Comparison of ENCODE assay signal across 13 cellular contexts in the genomic region with DNA sequence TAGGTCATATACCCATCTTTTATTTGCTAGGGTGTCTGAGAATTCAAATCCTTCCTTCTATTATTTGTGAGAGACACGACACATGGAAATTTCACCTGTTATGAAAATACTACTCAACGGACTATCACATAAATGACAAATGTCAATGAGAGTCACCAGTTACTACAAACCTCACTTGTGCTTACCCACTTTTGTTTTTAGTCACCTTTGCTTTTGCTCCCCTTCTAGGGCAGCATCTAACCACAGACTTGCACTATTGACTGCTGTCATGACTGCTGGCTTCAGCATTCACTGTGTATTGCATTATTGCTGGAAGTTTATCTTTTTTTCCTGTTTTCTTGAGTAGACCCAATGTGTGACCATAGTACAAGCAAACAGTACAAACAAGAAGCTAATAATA.
DNase-seq lines count a peak whose midpoint lies in the region; ATAC-seq and TF ChIP-seq lines count a peak whose summit lies in the region.
"Had no signal": no experiment of that assay in that cellular context is flagged by ENCODE, and none has a peak within 500 bp of the region (broad histone marks: within the 10 kb centered on the region; RNA-seq: fewer than 3 reads in every experiment).

No MANE protein-coding gene starts in this region.

- H3K4me1 Mint-ChIP-seq in activated T-helper 17 cell treated with anti-CD3 and anti-CD28 coated beads, Interleukin-2, amount 50 U/mL, for 72 hours, result no peaks in the 10 kb centered on the region
- H3K4me1 Mint-ChIP-seq: CD8-positive, alpha-beta memory T cell; T-helper 17 cell had no signal

- peak; percentile 52 for ATAC-seq in activated T-helper 17 cell treated with anti-CD3 and anti-CD28 coated beads, Interleukin-2, amount 50 U/mL, for 72 hours (replicated peaks)
- ATAC-seq in GM19397 (IDR thresholded peaks at IDR 0.05; ENCODE audit: unreplicated experiment), result no peak
- no peak for ATAC-seq in HG03571 (IDR thresholded peaks at IDR 0.05; ENCODE audit: unreplicated experiment)
- ATAC-seq: A549, K562, PC-3, T-helper 17 cell had no signal

- H3K36me3 Mint-ChIP-seq in activated T-helper 17 cell treated with anti-CD3 and anti-CD28 coated beads, Interleukin-2, amount 50 U/mL, for 72 hours (ENCODE audit: low read depth), result no peaks in the 10 kb centered on the region
- H3K36me3 Mint-ChIP-seq: CD8-positive, alpha-beta memory T cell had no signal

- no peaks in the 10 kb centered on the region for H3K27me3 Mint-ChIP-seq in activated T-helper 17 cell treated with anti-CD3 and anti-CD28 coated beads, Interleukin-2, amount 50 U/mL, for 72 hours
- H3K27me3 Mint-ChIP-seq: CD8-positive, alpha-beta memory T cell; T-helper 17 cell had no signal

- no peak overlapping the region for H3K4me3 Mint-ChIP-seq in activated T-helper 17 cell treated with anti-CD3 and anti-CD28 coated beads, Interleukin-2, amount 50 U/mL, for 72 hours
- H3K4me3 Mint-ChIP-seq: CD8-positive, alpha-beta memory T cell; T-helper 17 cell had no signal

- DNase-seq in NCI-H2227 treated with DMSO at 0.1 percent for 48 hours (lab: John Stamatoyannopoulos, UW) (peak; percentile 67), NCI-H2227 (lab: John Stamatoyannopoulos, UW; ENCODE audit: unreplicated experiment) (no peak), GM13977 (ENCODE audit: low spot score) (peak; percentile 9), NCI-H1092 (lab: John Stamatoyannopoulos, UW) (peak; percentile 41), NOMO-1 treated with DMSO at 0.1 percent for 48 hours (lab: John Stamatoyannopoulos, UW; ENCODE audit: unreplicated experiment) (no peak)
- DNase-seq: CD8-positive, alpha-beta memory T cell; PC-3; T-helper 17 cell had no signal

- in situ Hi-C loops in GM13977 (cut with MboI; ENCODE audit: low pct_unique_long_range_greater_than_20kb, low sequenced_read_pairs, unreplicated experiment), result no loop called here

- TF ChIP-seq CTCF in GM13977 (IDR thresholded peaks at IDR 0.05; ENCODE audit: extremely low read depth, insufficient read depth, missing control alignments), result no peak

- peaks cover 12% of the 10 kb centered on the region for H3K9me3 Mint-ChIP-seq in activated T-helper 17 cell treated with anti-CD3 and anti-CD28 coated beads, Interleukin-2, amount 50 U/mL, for 72 hours

- H3K27ac Mint-ChIP-seq in activated T-helper 17 cell treated with anti-CD3 and anti-CD28 coated beads, Interleukin-2, amount 50 U/mL, for 72 hours, result no peak overlapping the region
- H3K27ac Mint-ChIP-seq: CD8-positive, alpha-beta memory T cell; T-helper 17 cell had no signal

Comparison
In these comparisons a context has a peak if more than half of its experiments do, and no peak if none do; other contexts are left out.
1. DNase-seq: peak in NCI-H2227 treated with DMSO at 0.1 percent for 48 hours (single experiment), GM13977 (single experiment) and NCI-H1092 (single experiment); none in NCI-H2227 (single experiment) and NOMO-1 treated with DMSO at 0.1 percent for 48 hours (single experiment).